In the genomic region with DNA sequence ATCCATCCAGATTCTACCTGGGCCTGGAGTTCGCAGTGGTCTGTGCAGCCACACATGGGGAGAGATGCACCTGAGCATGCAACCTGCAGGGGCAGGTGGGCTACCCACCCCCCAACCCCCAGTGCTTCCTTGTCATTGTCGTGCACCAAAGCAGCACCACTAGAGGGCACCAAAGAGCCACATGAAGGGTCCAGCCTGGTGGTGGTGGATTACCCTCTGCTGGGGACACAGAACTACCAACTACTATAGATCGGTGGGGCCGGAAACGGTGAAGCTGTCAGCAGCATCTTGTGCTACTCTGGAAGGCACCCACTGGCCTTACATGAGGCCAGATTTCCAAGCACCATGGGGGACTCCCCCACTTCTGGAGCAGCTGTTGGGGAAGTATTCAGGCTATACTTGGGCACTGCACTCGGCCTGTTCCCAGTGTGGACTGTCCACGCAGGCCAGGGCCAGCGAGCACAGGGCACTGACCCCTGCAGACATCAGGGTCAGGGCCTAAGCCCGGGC, we compare ENCODE assay signal across 8 cellular contexts.
A peak's percentile ranks its signal among the peaks of the same experiment; 100 is the strongest.
DNase-seq lines count a peak whose midpoint lies in the region; ATAC-seq lines count a peak whose summit lies in the region.

No MANE protein-coding gene starts in this region.

- no peaks in the 10 kb centered on the region for H3K9me3 ChIP-seq in T-helper 17 cell (ENCODE audit: control insufficient read depth, low read length, poor library complexity, severe bottlenecking)
- H3K9me3 ChIP-seq in right cardiac atrium (ENCODE audit: control insufficient read depth, low read length) = no peaks in the 10 kb centered on the region

- DNase-seq in GM04504 (ENCODE audit: low read depth) (peak; percentile 74), NCI-H2029 (lab: John Stamatoyannopoulos, UW) (peak; percentile 65), T-helper 17 cell (peak; percentile 44 to 73 (median 52)), amniotic stem cell (lab: John Stamatoyannopoulos, UW) (peak; percentile 68), right cardiac atrium (peak; percentile 66 to 89 (median 84)), sciatic nerve (ENCODE audit: low spot score) (peak; percentile 88)

- peaks cover 2% of the 10 kb centered on the region for H3K36me3 Mint-ChIP-seq in T-helper 17 cell (ENCODE audit: low read depth)

- WGBS in right cardiac atrium = 28% methylated on average over 9 of the region's 9 CpGs

- peaks cover 2% of the 10 kb centered on the region for H3K4me1 Mint-ChIP-seq in T-helper 17 cell

- H3K4me3 ChIP-seq in right cardiac atrium (ENCODE audit: low read length) = no peak overlapping the region

- intact Hi-C loops in right cardiac atrium (cut with DNase I) = loop anchor here (2.0 to 5.0 kb wide), 4 partner anchors 392 to 462 kb away; partner anchors contain the start of gene GABBR2 (in 1 of the 4)
- intact Hi-C loops in sciatic nerve (cut with DNase I) = loop anchor here (10.0 kb wide), 1 partner anchor 459 kb away; no protein-coding TSS in a partner anchor

- peak; percentile 64 for ATAC-seq in HG02763 (IDR thresholded peaks at IDR 0.05; ENCODE audit: unreplicated experiment)
- ATAC-seq in T-helper 17 cell = peak; percentile 87
- ATAC-seq in right cardiac atrium = peak; percentile 86 to 89
- peak; percentile 93 for ATAC-seq in sciatic nerve
- no peak for ATAC-seq in GM18858 (IDR thresholded peaks at IDR 0.05; ENCODE audit: unreplicated experiment)

- peaks cover 14% of the 10 kb centered on the region for H3K27me3 Mint-ChIP-seq in T-helper 17 cell

- no peaks in the 10 kb centered on the region for H3K4me1 ChIP-seq in right cardiac atrium (ENCODE audit: control insufficient read depth, insufficient read depth, low read length)

- H3K4me3 Mint-ChIP-seq in T-helper 17 cell = no peak overlapping the region

- H3K27me3 ChIP-seq in right cardiac atrium (ENCODE audit: control insufficient read depth, insufficient read depth) = no peaks in the 10 kb centered on the region

- no peak overlapping the region for H3K27ac ChIP-seq in right cardiac atrium (ENCODE audit: low read length)

- no peak overlapping the region for H3K27ac Mint-ChIP-seq in T-helper 17 cell
